Comparison of ENCODE assay signal across 15 cellular contexts in genomic region chr1:116277840-116278540, GRCh38.
DNase-seq lines count a peak whose midpoint lies in the region; ATAC-seq, FAIRE-seq and TF ChIP-seq lines count a peak whose summit lies in the region.
"Had no signal": no experiment of that assay in that cellular context is flagged by ENCODE, and none has a peak within 500 bp of the region (broad histone marks: within the 10 kb centered on the region; RNA-seq: fewer than 3 reads in every experiment).

No MANE protein-coding gene starts in this region.

- peaks cover 7% of the 10 kb centered on the region for H3K9me3 Mint-ChIP-seq in neural crest cell

- H3K23ac ChIP-seq in IMR-90 (ENCODE audit: low read depth, low read length) (no peak overlapping the region), H1 (ENCODE audit: insufficient read length) (no peak overlapping the region)

- H2BK12ac ChIP-seq in H1 (ENCODE audit: low read depth, low read length): no peak overlapping the region

- POLR2A ChIA-PET in IMR-90 (lab: Charles Lee; ENCODE audit: unreplicated experiment) (no interaction called here), H1 (lab: Charles Lee; ENCODE audit: partially characterized antibody) (interaction anchor here (0.7 kb wide), 1 partner anchor 12 kb away, joined by 3 read pairs; no protein-coding TSS in a partner anchor)

- no peak overlapping the region for H3K9ac ChIP-seq in IMR-90 (ENCODE audit: low read depth, low read length)
- no peak overlapping the region for H3K9ac ChIP-seq in H1 (replicated peaks in 1 of 4; ENCODE audit: extremely low read depth in 1 of 4, low read depth in 3 of 4, low read length in 3 of 4)

- H4K8ac ChIP-seq in IMR-90 (ENCODE audit: low read depth in 2 of 2, low read length in 2 of 2) (no peak overlapping the region), H1 (ENCODE audit: extremely low read depth, insufficient read depth, low read length) (no peak overlapping the region)

- peaks cover 4% of the 10 kb centered on the region for H3K4me1 Mint-ChIP-seq in neural crest cell

- H3K4me2 ChIP-seq in IMR-90 (ENCODE audit: low read depth, low read length) (no peak overlapping the region), H1 (ENCODE audit: insufficient read depth in 1 of 2, low read depth in 2 of 2, low read length in 2 of 2) (no peak overlapping the region)
- H3K4me2 ChIP-seq: A549 had no signal

- H3K4me1 ChIP-seq in IMR-90 (ENCODE audit: control insufficient read depth, insufficient read depth, low read length) (no peaks in the 10 kb centered on the region), H1 (replicated peaks in 1 of 4; ENCODE audit: control insufficient read depth in 3 of 4, insufficient read depth in 4 of 4, low read length in 3 of 4) (no peaks in the 10 kb centered on the region), esophagus squamous epithelium (peaks cover 0 to 5% (median 0%) of the 10 kb centered on the region in 3 donors)
- H3K4me1 ChIP-seq: A549, BE2C had no signal

- H3K14ac ChIP-seq in IMR-90 (replicated peaks; ENCODE audit: low read depth, low read length): no peak overlapping the region
- H3K14ac ChIP-seq in H1 (ENCODE audit: insufficient read length): no peak overlapping the region

- no peak overlapping the region for H2BK15ac ChIP-seq in IMR-90 (ENCODE audit: low read depth, low read length)
- H2BK15ac ChIP-seq in H1 (ENCODE audit: low read length): no peak overlapping the region

- H2AK9ac ChIP-seq in IMR-90 (replicated peaks; ENCODE audit: low read depth, low read length, poor library complexity): no peak overlapping the region

- TF ChIP-seq RAD21 in IMR-90 (IDR thresholded peaks at IDR 0.05; ENCODE audit: low read length): no peak
- TF ChIP-seq RAD21 in H1 (IDR thresholded peaks at IDR 0.05 in 1 of 2, conservative IDR thresholded peaks at IDR 0.05 in 1 of 2; ENCODE audit: low read depth in 2 of 2, low read length in 2 of 2): no peak

- H2BK5ac ChIP-seq in IMR-90 (ENCODE audit: low read depth, low read length, poor library complexity, severe bottlenecking): no peak overlapping the region
- no peak overlapping the region for H2BK5ac ChIP-seq in H1 (ENCODE audit: low read depth, low read length)

- no peak overlapping the region for H3K4me3 ChIP-seq in IMR-90 (ENCODE audit: insufficient read depth, low read depth, low read length)
- H3K4me3 ChIP-seq in H1 (ENCODE audit: extremely low read depth in 1 of 4, insufficient read depth in 2 of 4, low read depth in 3 of 4, low read length in 4 of 4): no peak overlapping the region
- H3K4me3 ChIP-seq in esophagus squamous epithelium: no peak overlapping the region
- H3K4me3 ChIP-seq in brain microvascular endothelial cell (ENCODE audit: low read depth, low read length): no peak overlapping the region
- H3K4me3 ChIP-seq: A549 had no signal

- CTCF ChIA-PET in IMR-90 (lab: Yijun Ruan, JAX) (no interaction called here), H1 (lab: Charles Lee; ENCODE audit: partially characterized antibody) (interaction anchor here (1.1 kb wide), 1 partner anchor 12 kb away, joined by 3 read pairs; no protein-coding TSS in a partner anchor)

- no peaks in the 10 kb centered on the region for H3K9me1 ChIP-seq in IMR-90 (ENCODE audit: insufficient read depth, low read length)

- H3K56ac ChIP-seq in IMR-90 (ENCODE audit: extremely low read depth, insufficient read depth, low read length): no peak overlapping the region
- H3K56ac ChIP-seq in H1 (replicated peaks; ENCODE audit: insufficient read length, low read depth, low read length): no peak overlapping the region

- peak overlapping the region; percentile 19 for H3K27ac Mint-ChIP-seq in neural crest cell (ENCODE audit: unreplicated experiment)

- H4K5ac ChIP-seq in IMR-90 (ENCODE audit: low read depth, low read length) (no peak overlapping the region), H1 (ENCODE audit: insufficient read length, low read depth, low read length) (no peak overlapping the region)

- no TSS peak for BruUV-seq in IMR-90 (replicated peaks; lab: Mats Ljungman, UMichigan)

- peaks cover 2% of the 10 kb centered on the region for H3K36me3 Mint-ChIP-seq in neural crest cell (ENCODE audit: low read depth)

- H3K9me3 ChIP-seq in IMR-90 (ENCODE audit: control insufficient read depth, insufficient read depth, low read length): no peaks in the 10 kb centered on the region
- H3K9me3 ChIP-seq in H1 (ENCODE audit: insufficient read depth in 2 of 2, low read depth in 1 of 2, low read length in 1 of 2): no peaks in the 10 kb centered on the region
- H3K9me3 ChIP-seq in esophagus squamous epithelium: no peaks in the 10 kb centered on the region
- H3K9me3 ChIP-seq: A549, BE2C had no signal

- no peak for TF ChIP-seq EP300 in H1 (IDR thresholded peaks at IDR 0.05; ENCODE audit: borderline replicate concordance in 1 of 2, low read depth in 2 of 2, low read length in 2 of 2)

- no peak for FAIRE-seq in H1 (lab: Jason Lieb, UNC)
- FAIRE-seq: A549, G401.6, GM12892, GM19239 had no signal

- no peak overlapping the region for H2BK20ac ChIP-seq in IMR-90 (ENCODE audit: low read depth, low read length)
- H2BK20ac ChIP-seq in H1 (ENCODE audit: low read length): no peak overlapping the region

- H3K27me3 ChIP-seq in IMR-90 (ENCODE audit: control insufficient read depth, insufficient read depth, low read length) (no peaks in the 10 kb centered on the region), H1 (replicated peaks in 1 of 4; ENCODE audit: control insufficient read depth in 3 of 4, extremely low read depth in 1 of 4, insufficient read depth in 3 of 4, low read length in 3 of 4) (no peaks in the 10 kb centered on the region), esophagus squamous epithelium (no peaks in the 10 kb centered on the region), brain microvascular endothelial cell (replicated peaks) (no peaks in the 10 kb centered on the region)
- H3K27me3 ChIP-seq: BE2C had no signal

- no peaks in the 10 kb centered on the region for H3K27me3 Mint-ChIP-seq in neural crest cell (ENCODE audit: low read depth)
- H3K27me3 Mint-ChIP-seq: CD4-positive, alpha-beta memory T cell had no signal

- in situ Hi-C loops in IMR-90 (cut with MboI; ENCODE audit: low sequenced_read_pairs): no loop called here
- in situ Hi-C loops in brain microvascular endothelial cell (cut with HindIII; ENCODE audit: low pct_ligation_motif_present, low sequenced_read_pairs): no loop called here

- H3K79me1 ChIP-seq in IMR-90 (ENCODE audit: low read depth in 1 of 2, low read length in 2 of 2) (no peaks in the 10 kb centered on the region), H1 (ENCODE audit: low read depth, low read length) (no peaks in the 10 kb centered on the region)

- no peak overlapping the region for H3K4me3 Mint-ChIP-seq in neural crest cell

- H4K91ac ChIP-seq in IMR-90 (ENCODE audit: insufficient read depth, low read depth, low read length): no peak overlapping the region
- no peak overlapping the region for H4K91ac ChIP-seq in H1 (replicated peaks; ENCODE audit: insufficient read length, low read length)

- no peaks in the 10 kb centered on the region for H3K36me3 ChIP-seq in IMR-90 (ENCODE audit: control insufficient read depth, insufficient read depth, low read length)
- H3K36me3 ChIP-seq in H1 (ENCODE audit: control insufficient read depth in 2 of 4, insufficient read depth in 4 of 4, low read length in 3 of 4): no peaks in the 10 kb centered on the region; a peak in 1 of 8 replicates
- H3K36me3 ChIP-seq in esophagus squamous epithelium: no peaks in the 10 kb centered on the region
- no peaks in the 10 kb centered on the region for H3K36me3 ChIP-seq in brain microvascular endothelial cell (replicated peaks)
- H3K36me3 ChIP-seq: BE2C had no signal

- ATAC-seq in IMR-90 (ENCODE audit: low read depth) (no peak), esophagus mucosa (no peak)
- ATAC-seq: A549 had no signal

- DNase-seq in IMR-90: no peak
- DNase-seq in OCI-M1 (lab: John Stamatoyannopoulos, UW): peak; percentile 66
- no peak for DNase-seq in H1 (ENCODE audit: low read depth in 1 of 2, low spot score in 2 of 2)
- no peak for DNase-seq in neural crest cell (ENCODE audit: low read depth, low spot score)
- DNase-seq in esophagus squamous epithelium (lab: John Stamatoyannopoulos, UW): no peak
- DNase-seq in brain microvascular endothelial cell: no peak
- DNase-seq: BE2C; CD4-positive, alpha-beta memory T cell; HCEC 1CT had no signal

- no peaks in the 10 kb centered on the region for H3K79me2 ChIP-seq in H1 (ENCODE audit: control insufficient read depth in 1 of 2, insufficient read depth in 2 of 2, low read length in 2 of 2)

- H3K27ac ChIP-seq in IMR-90 (ENCODE audit: insufficient read depth, low read length): no peak overlapping the region
- no peak overlapping the region for H3K27ac ChIP-seq in H1 (ENCODE audit: low read depth, low read length)
- H3K27ac ChIP-seq in esophagus squamous epithelium: no peak overlapping the region
- no peak overlapping the region for H3K27ac ChIP-seq in brain microvascular endothelial cell
- H3K27ac ChIP-seq: A549, C4-2B had no signal

- H3K18ac ChIP-seq in IMR-90 (ENCODE audit: low read depth, low read length): no peak overlapping the region
- H3K18ac ChIP-seq in H1 (ENCODE audit: extremely low read depth, low read length): no peak overlapping the region

- TF ChIP-seq CTCF in IMR-90 (conservative IDR thresholded peaks at IDR 0.05; ENCODE audit: low read depth, low read length) (no peak), H1 (IDR thresholded peaks at IDR 0.05; ENCODE audit: control extremely low read depth in 1 of 3, insufficient read depth in 1 of 3, low read depth in 1 of 3, low read length in 3 of 3) (no peak), neural crest cell (conservative IDR thresholded peaks at IDR 0.05) (no peak), esophagus squamous epithelium (IDR thresholded peaks at IDR 0.05) (no peak), brain microvascular endothelial cell (IDR thresholded peaks at IDR 0.05; ENCODE audit: low read depth, low read length, missing control alignments) (no peak)

- H3K23me2 ChIP-seq in H1 (ENCODE audit: low read depth, low read length): no peaks in the 10 kb centered on the region

- 80% methylated on average over 1 of the region's 6 CpGs; no CpG with 5 or more reads in 1 of the 2 experiments for WGBS in IMR-90 (ENCODE audit: extremely low coverage in 2 of 2, insufficient read length in 1 of 2), 2 experiments
- 87% methylated on average over 6 of the region's 6 CpGs; no CpG with 5 or more reads in 1 of the 2 experiments for WGBS in H1 (ENCODE audit: extremely low coverage in 1 of 2, insufficient coverage in 1 of 2, insufficient read length in 1 of 2, insufficient replicate concordance in 2 of 2, low coverage in 1 of 2, low lambda C conversion rate in 2 of 2, missing lambda C conversion rate in 1 of 2), 2 experiments
- WGBS in esophagus squamous epithelium, 2 donors: 65 to 67% methylated on average over 6 of the region's 6 CpGs

- intact Hi-C loops in IMR-90 (cut with micrococcal nuclease): no loop called here
- intact Hi-C loops in esophagus squamous epithelium (cut with DNase I): no loop called here

- H2AFZ ChIP-seq in IMR-90 (replicated peaks; ENCODE audit: low read length, poor library complexity): no peak overlapping the region
- peak overlapping the region; percentile 20; the same call in 1 of the 2 replicates for H2AFZ ChIP-seq in H1 (ENCODE audit: low read length)

- dilution Hi-C loops in IMR-90 (cut with HindIII; ENCODE audit: low sequenced_read_pairs, unreplicated experiment): no loop called here

- no peak overlapping the region for H2BK120ac ChIP-seq in IMR-90 (ENCODE audit: low read depth, low read length)
- no peak overlapping the region for H2BK120ac ChIP-seq in H1 (replicated peaks; ENCODE audit: low read depth, low read length)

- no peak overlapping the region for H2AK5ac ChIP-seq in IMR-90 (ENCODE audit: low read depth, low read length)
- no peak overlapping the region for H2AK5ac ChIP-seq in H1 (ENCODE audit: low read depth, low read length)

- H4K20me1 ChIP-seq in IMR-90 (ENCODE audit: insufficient read depth, low read length) (no peaks in the 10 kb centered on the region), H1 (replicated peaks in 1 of 2; ENCODE audit: control insufficient read depth in 1 of 2, insufficient read depth in 2 of 2, low read length in 2 of 2) (no peaks in the 10 kb centered on the region)

- TF ChIP-seq POLR2A in IMR-90 (IDR thresholded peaks at IDR 0.05; ENCODE audit: low read depth, low read length) (no peak), H1 (IDR thresholded peaks at IDR 0.05; ENCODE audit: control extremely low read depth in 1 of 2, low read depth in 2 of 2, low read length in 2 of 2) (no peak), esophagus squamous epithelium (IDR thresholded peaks at IDR 0.05) (no peak)

- H3K4ac ChIP-seq in IMR-90 (ENCODE audit: low read depth, low read length) (no peak overlapping the region), H1 (replicated peaks; ENCODE audit: insufficient read length, low read depth, low read length) (no peak overlapping the region)
